In the genomic region with DNA sequence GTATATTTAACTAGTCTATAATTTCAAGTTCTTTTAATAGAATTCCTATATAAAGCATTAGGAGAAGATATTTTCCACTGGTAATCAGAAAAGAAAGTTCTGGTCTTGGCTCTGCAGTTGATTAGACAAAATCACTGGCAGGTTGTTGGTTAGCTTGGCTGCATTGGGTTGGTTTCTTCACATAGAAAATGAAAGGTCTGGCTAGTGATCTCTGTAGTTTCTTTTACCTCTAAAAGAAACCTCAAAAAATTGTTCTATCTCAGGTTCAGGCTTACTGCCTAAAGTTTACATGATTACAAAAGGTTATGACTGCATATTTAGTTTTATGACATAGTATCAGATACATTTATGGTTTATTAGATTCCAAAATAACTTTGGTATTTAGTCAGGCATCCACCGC, we compare ENCODE assay signal across 15 cellular contexts.
DNase-seq lines count a peak whose midpoint lies in the region; ATAC-seq and TF ChIP-seq lines count a peak whose summit lies in the region.
"Had no signal": no experiment of that assay in that cellular context is flagged by ENCODE, and none has a peak within 500 bp of the region (broad histone marks: within the 10 kb centered on the region; RNA-seq: fewer than 3 reads in every experiment).

No MANE protein-coding gene starts in this region.

- POLR2A ChIA-PET in activated CD4-positive, alpha-beta T cell treated with anti-CD3 and anti-CD28 coated beads for 36 hours (lab: Charles Lee) = no interaction called here

- H3K9me3 Mint-ChIP-seq in activated CD4-positive, alpha-beta T cell treated with anti-CD3 and anti-CD28 coated beads for 36 hours (ENCODE audit: low read depth) = no peaks in the 10 kb centered on the region
- H3K9me3 Mint-ChIP-seq in GM23338 (no peaks in the 10 kb centered on the region), mesothelial cell of epicardium (peaks cover 15% of the 10 kb centered on the region)
- H3K9me3 Mint-ChIP-seq: activated naive CD4-positive, alpha-beta T cell treated with anti-CD3 and anti-CD28 coated beads, Interleukin-2, amount 50 U/mL, for 24 hours; dendritic cell treated with granulocyte-macrophage colony-stimulating factor and Interleukin-4, amounts not matched to agents 40 ng/mL and 50 ng/mL, for 4 days had no signal

- H3K27ac Mint-ChIP-seq in activated CD4-positive, alpha-beta T cell treated with anti-CD3 and anti-CD28 coated beads for 36 hours = no peak overlapping the region
- H3K27ac Mint-ChIP-seq in GM23338 (peak overlapping the region; percentile 90), mesothelial cell of epicardium (peak overlapping the region; percentile 94)
- H3K27ac Mint-ChIP-seq: activated naive CD4-positive, alpha-beta T cell treated with anti-CD3 and anti-CD28 coated beads, Interleukin-2, amount 50 U/mL, for 24 hours; dendritic cell treated with granulocyte-macrophage colony-stimulating factor and Interleukin-4, amounts not matched to agents 40 ng/mL and 50 ng/mL, for 4 days; stimulated activated naive B cell treated with anti-CD40 and anti-IgM and Interleukin-4, amounts not matched to agents 10 μg/mL and 1 μg/mL and 100 μg/mL, for 72 hours had no signal

- no peak for DNase-seq in activated CD4-positive, alpha-beta T cell treated with anti-CD3 and anti-CD28 coated beads for 36 hours
- DNase-seq in activated CD4-positive, alpha-beta T cell treated with anti-CD3 and anti-CD28 coated beads, Interleukin-2, amount 50 U/mL, for 48 hours = no peak
- DNase-seq in GM23338 (ENCODE audit: low spot score) = no peak
- DNase-seq in mesothelial cell of epicardium (ENCODE audit: low spot score in 2 of 2, unreplicated experiment in 2 of 2) = no peak
- no peak for DNase-seq in OCI-M1 (lab: John Stamatoyannopoulos, UW)
- DNase-seq in NCI-H345 treated with DMSO at 0.1 percent for 48 hours (lab: John Stamatoyannopoulos, UW; ENCODE audit: unreplicated experiment) = no peak
- DNase-seq: 8988T; COR-L47; left colon; NCI-H1417 treated with DMSO at 0.1 percent for 48 hours; stimulated activated naive B cell treated with anti-CD40 and anti-IgM and Interleukin-4, amounts not matched to agents 10 μg/mL and 1 μg/mL and 100 μg/mL, for 72 hours had no signal

- H4K20me1 ChIP-seq in GM23338 (replicated peaks; ENCODE audit: insufficient read depth) = no peaks in the 10 kb centered on the region

- no peak overlapping the region for H3K4me3 Mint-ChIP-seq in activated CD4-positive, alpha-beta T cell treated with anti-CD3 and anti-CD28 coated beads for 36 hours
- H3K4me3 Mint-ChIP-seq in GM23338 (no peak overlapping the region), mesothelial cell of epicardium (no peak overlapping the region)
- H3K4me3 Mint-ChIP-seq: activated naive CD4-positive, alpha-beta T cell treated with anti-CD3 and anti-CD28 coated beads, Interleukin-2, amount 50 U/mL, for 24 hours; dendritic cell treated with granulocyte-macrophage colony-stimulating factor and Interleukin-4, amounts not matched to agents 40 ng/mL and 50 ng/mL, for 4 days; stimulated activated naive B cell treated with anti-CD40 and anti-IgM and Interleukin-4, amounts not matched to agents 10 μg/mL and 1 μg/mL and 100 μg/mL, for 72 hours had no signal

- peaks cover 28% of the 10 kb centered on the region for H3K4me1 ChIP-seq in GM23338 (ENCODE audit: insufficient read depth)

- peaks cover 18% of the 10 kb centered on the region for H3K4me1 Mint-ChIP-seq in activated CD4-positive, alpha-beta T cell treated with anti-CD3 and anti-CD28 coated beads for 36 hours
- H3K4me1 Mint-ChIP-seq in GM23338 (peaks cover 25% of the 10 kb centered on the region), mesothelial cell of epicardium (peaks cover 22% of the 10 kb centered on the region)

- no peaks in the 10 kb centered on the region for H3K27me3 ChIP-seq in GM23338 (ENCODE audit: insufficient read depth)

- no peaks in the 10 kb centered on the region for H3K79me2 ChIP-seq in GM23338 (replicated peaks; ENCODE audit: insufficient read depth)

- peaks cover 3% of the 10 kb centered on the region for H3K27me3 Mint-ChIP-seq in activated CD4-positive, alpha-beta T cell treated with anti-CD3 and anti-CD28 coated beads for 36 hours
- no peaks in the 10 kb centered on the region for H3K27me3 Mint-ChIP-seq in GM23338 (ENCODE audit: insufficient read depth, low read depth, poor library complexity)
- H3K27me3 Mint-ChIP-seq in mesothelial cell of epicardium (ENCODE audit: low read depth) = no peaks in the 10 kb centered on the region
- H3K27me3 Mint-ChIP-seq: activated naive CD4-positive, alpha-beta T cell treated with anti-CD3 and anti-CD28 coated beads, Interleukin-2, amount 50 U/mL, for 24 hours; dendritic cell treated with granulocyte-macrophage colony-stimulating factor and Interleukin-4, amounts not matched to agents 40 ng/mL and 50 ng/mL, for 4 days; stimulated activated naive B cell treated with anti-CD40 and anti-IgM and Interleukin-4, amounts not matched to agents 10 μg/mL and 1 μg/mL and 100 μg/mL, for 72 hours had no signal

- no peak overlapping the region for H2AFZ ChIP-seq in GM23338

- H3F3A ChIP-seq in GM23338 (replicated peaks; ENCODE audit: low read depth) = no peaks in the 10 kb centered on the region

- CTCF ChIA-PET in activated CD4-positive, alpha-beta T cell treated with anti-CD3 and anti-CD28 coated beads for 36 hours (lab: Charles Lee) = interaction anchor here (1.1 kb wide), 1 partner anchor 26 kb away, joined by 3 read pairs; no protein-coding TSS in a partner anchor

- TF ChIP-seq CTCF in GM23338 (conservative IDR thresholded peaks at IDR 0.05; ENCODE audit: low read depth in 2 of 2) (no peak), mesothelial cell of epicardium (IDR thresholded peaks at IDR 0.05; ENCODE audit: unreplicated experiment) (no peak)

- no peak overlapping the region for H3K4me3 ChIP-seq in GM23338

- intact Hi-C loops in activated CD4-positive, alpha-beta T cell treated with anti-CD3 and anti-CD28 coated beads for 36 hours (cut with DNase I, micrococcal nuclease) = loop anchor here in 1 of 2 experiments (1.0 to 5.0 kb wide), 5 partner anchors 10 to 271 kb away; a partner anchor contains a TSS

- peak; percentile 51 for ATAC-seq in activated CD4-positive, alpha-beta T cell treated with anti-CD3 and anti-CD28 coated beads for 36 hours
- ATAC-seq in GM23338 = no peak
- ATAC-seq in HG03378 (IDR thresholded peaks at IDR 0.05; ENCODE audit: unreplicated experiment) = peak; percentile 58
- ATAC-seq in HG02970 (IDR thresholded peaks at IDR 0.05; ENCODE audit: low FRiP score, unreplicated experiment) = no peak
- ATAC-seq: left colon; stimulated activated naive B cell treated with anti-CD40 and anti-IgM and Interleukin-4, amounts not matched to agents 10 μg/mL and 1 μg/mL and 100 μg/mL, for 72 hours had no signal

- no peaks in the 10 kb centered on the region for H3K9me2 ChIP-seq in GM23338 (ENCODE audit: insufficient read depth)

- H3K4me2 ChIP-seq in GM23338 = 0 out of 2 replicates have a peak overlapping the region, but pooled peaks have one; percentile 2

- peak overlapping the region; percentile 55 for H3K27ac ChIP-seq in GM23338 (ENCODE audit: low read depth)

- H3K36me3 ChIP-seq in GM23338 (ENCODE audit: insufficient read depth) = no peaks in the 10 kb centered on the region

- peaks cover 2% of the 10 kb centered on the region for H3K36me3 Mint-ChIP-seq in activated CD4-positive, alpha-beta T cell treated with anti-CD3 and anti-CD28 coated beads for 36 hours (ENCODE audit: low read depth)
- H3K36me3 Mint-ChIP-seq in GM23338 (ENCODE audit: low read depth) (no peaks in the 10 kb centered on the region), mesothelial cell of epicardium (peaks cover 39% of the 10 kb centered on the region)

TF ChIP-seq in GM23338, 12 proteins besides CTCF, POLR2A, EP300 and RAD21 (continues in another document):
- TF ChIP-seq ZNF331 (CRISPR knock-in tag; IDR thresholded peaks at IDR 0.05; ENCODE audit: low read depth) (no peak), POLR2AphosphoS5 (IDR thresholded peaks at IDR 0.05; ENCODE audit: low read depth) (no peak), CREB1 (CRISPR knock-in tag; IDR thresholded peaks at IDR 0.05; ENCODE audit: low read depth) (no peak), ZNF114 (CRISPR knock-in tag; IDR thresholded peaks at IDR 0.05) (no peak), STAT1 (IDR thresholded peaks at IDR 0.05; ENCODE audit: unreplicated experiment) (no peak)
- TF ChIP-seq, protein P1, sequence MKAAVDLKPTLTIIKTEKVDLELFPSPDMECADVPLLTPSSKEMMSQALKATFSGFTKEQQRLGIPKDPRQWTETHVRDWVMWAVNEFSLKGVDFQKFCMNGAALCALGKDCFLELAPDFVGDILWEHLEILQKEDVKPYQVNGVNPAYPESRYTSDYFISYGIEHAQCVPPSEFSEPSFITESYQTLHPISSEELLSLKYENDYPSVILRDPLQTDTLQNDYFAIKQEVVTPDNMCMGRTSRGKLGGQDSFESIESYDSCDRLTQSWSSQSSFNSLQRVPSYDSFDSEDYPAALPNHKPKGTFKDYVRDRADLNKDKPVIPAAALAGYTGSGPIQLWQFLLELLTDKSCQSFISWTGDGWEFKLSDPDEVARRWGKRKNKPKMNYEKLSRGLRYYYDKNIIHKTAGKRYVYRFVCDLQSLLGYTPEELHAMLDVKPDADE (IDR thresholded peaks at IDR 0.05) = no peak
- TF ChIP-seq, protein P2, sequence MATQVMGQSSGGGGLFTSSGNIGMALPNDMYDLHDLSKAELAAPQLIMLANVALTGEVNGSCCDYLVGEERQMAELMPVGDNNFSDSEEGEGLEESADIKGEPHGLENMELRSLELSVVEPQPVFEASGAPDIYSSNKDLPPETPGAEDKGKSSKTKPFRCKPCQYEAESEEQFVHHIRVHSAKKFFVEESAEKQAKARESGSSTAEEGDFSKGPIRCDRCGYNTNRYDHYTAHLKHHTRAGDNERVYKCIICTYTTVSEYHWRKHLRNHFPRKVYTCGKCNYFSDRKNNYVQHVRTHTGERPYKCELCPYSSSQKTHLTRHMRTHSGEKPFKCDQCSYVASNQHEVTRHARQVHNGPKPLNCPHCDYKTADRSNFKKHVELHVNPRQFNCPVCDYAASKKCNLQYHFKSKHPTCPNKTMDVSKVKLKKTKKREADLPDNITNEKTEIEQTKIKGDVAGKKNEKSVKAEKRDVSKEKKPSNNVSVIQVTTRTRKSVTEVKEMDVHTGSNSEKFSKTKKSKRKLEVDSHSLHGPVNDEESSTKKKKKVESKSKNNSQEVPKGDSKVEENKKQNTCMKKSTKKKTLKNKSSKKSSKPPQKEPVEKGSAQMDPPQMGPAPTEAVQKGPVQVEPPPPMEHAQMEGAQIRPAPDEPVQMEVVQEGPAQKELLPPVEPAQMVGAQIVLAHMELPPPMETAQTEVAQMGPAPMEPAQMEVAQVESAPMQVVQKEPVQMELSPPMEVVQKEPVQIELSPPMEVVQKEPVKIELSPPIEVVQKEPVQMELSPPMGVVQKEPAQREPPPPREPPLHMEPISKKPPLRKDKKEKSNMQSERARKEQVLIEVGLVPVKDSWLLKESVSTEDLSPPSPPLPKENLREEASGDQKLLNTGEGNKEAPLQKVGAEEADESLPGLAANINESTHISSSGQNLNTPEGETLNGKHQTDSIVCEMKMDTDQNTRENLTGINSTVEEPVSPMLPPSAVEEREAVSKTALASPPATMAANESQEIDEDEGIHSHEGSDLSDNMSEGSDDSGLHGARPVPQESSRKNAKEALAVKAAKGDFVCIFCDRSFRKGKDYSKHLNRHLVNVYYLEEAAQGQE (IDR thresholded peaks at IDR 0.05; ENCODE audit: unreplicated experiment) = no peak

Comparison
In these comparisons a context has a peak if more than half of its experiments do, and no peak if none do; other contexts are left out.
1. ATAC-seq: peak in activated CD4-positive, alpha-beta T cell treated with anti-CD3 and anti-CD28 coated beads for 36 hours (single experiment) and HG03378 (single experiment); none in GM23338 (single experiment) and HG02970 (single experiment).